Comparison of ENCODE assay signal across 22 cellular contexts in the genomic region with DNA sequence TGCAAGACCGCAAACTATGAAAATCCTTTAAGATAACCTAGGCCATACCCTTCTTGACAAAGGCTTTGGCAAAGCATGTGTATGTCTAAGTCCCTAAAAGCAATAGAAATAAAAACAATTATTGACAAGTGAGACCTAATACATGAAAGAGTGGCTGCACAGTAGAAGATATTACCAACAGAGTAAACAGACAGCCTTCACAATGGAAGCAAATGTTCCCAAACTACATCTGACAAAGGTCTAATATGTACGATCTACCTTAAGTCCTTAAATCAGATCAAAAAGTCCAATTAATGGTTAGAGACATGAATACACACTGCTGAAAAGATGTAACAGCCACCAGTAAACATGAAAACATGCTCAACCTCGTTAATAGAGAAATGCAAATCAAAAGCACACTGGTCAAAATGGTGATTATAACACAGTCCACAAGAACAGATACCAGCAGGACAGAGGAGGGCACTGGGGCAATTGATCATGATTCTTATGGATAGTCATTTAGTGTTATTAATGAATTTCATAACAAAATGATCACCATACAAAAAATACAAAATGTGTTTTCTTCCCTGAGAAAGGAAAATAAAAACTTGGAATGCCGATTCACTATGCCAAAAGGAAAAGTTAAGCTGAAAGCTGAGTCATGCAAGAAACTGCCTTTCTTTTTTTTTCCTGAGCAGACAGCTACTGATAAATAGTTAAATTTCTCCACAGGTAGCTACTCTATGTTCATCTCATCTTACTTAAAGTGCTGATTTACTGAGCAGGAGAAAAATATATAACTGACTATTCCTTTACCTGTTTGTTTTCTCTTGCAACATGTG.
DNase-seq lines count a peak whose midpoint lies in the region; ATAC-seq and TF ChIP-seq lines count a peak whose summit lies in the region.
"Had no signal": no experiment of that assay in that cellular context is flagged by ENCODE, and none has a peak within 500 bp of the region (broad histone marks: within the 10 kb centered on the region; RNA-seq: fewer than 3 reads in every experiment).

No MANE protein-coding gene starts in this region.

- H3K9me3 Mint-ChIP-seq in endodermal cell = peaks cover 7% of the 10 kb centered on the region
- H3K9me3 Mint-ChIP-seq in endothelial cell (ENCODE audit: unreplicated experiment) = no peaks in the 10 kb centered on the region
- H3K9me3 Mint-ChIP-seq: CD14-positive monocyte, HFFc6, T-cell had no signal

- H3K4me3 Mint-ChIP-seq in endodermal cell (peak overlapping the region; percentile 14), endothelial cell (ENCODE audit: unreplicated experiment) (no peak overlapping the region)
- H3K4me3 Mint-ChIP-seq: B cell, HFFc6, T-cell had no signal

- no peaks in the 10 kb centered on the region for H3K9me1 ChIP-seq in IMR-90 (ENCODE audit: insufficient read depth, low read length)

- H2AFZ ChIP-seq in IMR-90 (replicated peaks; ENCODE audit: low read length, poor library complexity) (no peak overlapping the region), neural cell (ENCODE audit: low read depth, low read length) (no peak overlapping the region)

- H3K9me2 ChIP-seq in neural cell (ENCODE audit: insufficient read depth, low read length) = no peaks in the 10 kb centered on the region

- H3K4me1 Mint-ChIP-seq in endodermal cell = peaks cover 24% of the 10 kb centered on the region
- no peaks in the 10 kb centered on the region for H3K4me1 Mint-ChIP-seq in endothelial cell (ENCODE audit: unreplicated experiment)
- H3K4me1 Mint-ChIP-seq: CD14-positive monocyte, T-cell had no signal

- no peak overlapping the region for H3K23ac ChIP-seq in IMR-90 (ENCODE audit: low read depth, low read length)

- H3K18ac ChIP-seq in IMR-90 (ENCODE audit: low read depth, low read length) = no peak overlapping the region

- H3K36me3 Mint-ChIP-seq in endodermal cell (ENCODE audit: low read depth) (no peaks in the 10 kb centered on the region), endothelial cell (ENCODE audit: low read depth, unreplicated experiment) (no peaks in the 10 kb centered on the region)
- H3K36me3 Mint-ChIP-seq: CD14-positive monocyte, T-cell had no signal

- no peak for ATAC-seq in IMR-90 (ENCODE audit: low read depth)
- ATAC-seq: A549, Panc1, T-cell had no signal

- H3K27me3 ChIP-seq in IMR-90 (ENCODE audit: control insufficient read depth, insufficient read depth, low read length) (peaks cover 36% of the 10 kb centered on the region), endodermal cell (ENCODE audit: control insufficient read depth, insufficient read depth, low read length, poor library complexity, severe bottlenecking) (peaks cover 10% of the 10 kb centered on the region), neural cell (ENCODE audit: insufficient read depth, low read depth, low read length) (peaks cover 5% of the 10 kb centered on the region)

- H2BK5ac ChIP-seq in IMR-90 (ENCODE audit: low read depth, low read length, poor library complexity, severe bottlenecking) = no peak overlapping the region

- H3K27ac ChIP-seq in IMR-90 (ENCODE audit: insufficient read depth, low read length) (no peak overlapping the region), endodermal cell (ENCODE audit: low read depth, low read length) (no peak overlapping the region), neural cell (ENCODE audit: low read length) (peak overlapping the region; percentile 34)
- H3K27ac ChIP-seq: A549 had no signal

- no CpG with 5 or more reads among the region's 4 CpGs for WGBS in IMR-90 (ENCODE audit: extremely low coverage in 2 of 2, insufficient read length in 1 of 2), 2 experiments
- 75 to 83% methylated on average over 2 to 4 of the region's 4 CpGs for WGBS in endodermal cell (ENCODE audit: insufficient coverage in 1 of 2, insufficient read length in 1 of 2), 2 experiments

- no peak overlapping the region for H2BK120ac ChIP-seq in IMR-90 (ENCODE audit: low read depth, low read length)

- TF ChIP-seq RAD21 in IMR-90 (IDR thresholded peaks at IDR 0.05; ENCODE audit: low read length) (no peak), neural cell (conservative IDR thresholded peaks at IDR 0.05) (no peak)

- H3K4me2 ChIP-seq in IMR-90 (ENCODE audit: low read depth, low read length) = no peak overlapping the region
- no peak overlapping the region for H3K4me2 ChIP-seq in neural cell (ENCODE audit: low read length)
- H3K4me2 ChIP-seq: A549 had no signal

- H3K4me1 ChIP-seq in ES-I3 (ENCODE audit: insufficient read depth, low read length) (peaks cover 9% of the 10 kb centered on the region), IMR-90 (ENCODE audit: control insufficient read depth, insufficient read depth, low read length) (no peaks in the 10 kb centered on the region), endodermal cell (ENCODE audit: control insufficient read depth, insufficient read depth, low read length) (no peaks in the 10 kb centered on the region)
- H3K4me1 ChIP-seq: A549 had no signal

- H3K9me3 ChIP-seq in ES-I3 (ENCODE audit: control insufficient read depth, insufficient read depth, low read length) (peaks cover 18% of the 10 kb centered on the region; the same call in 1 of the 2 replicates), IMR-90 (ENCODE audit: control insufficient read depth, insufficient read depth, low read length) (no peaks in the 10 kb centered on the region), endodermal cell (ENCODE audit: control insufficient read depth, low read length) (peaks cover 6% of the 10 kb centered on the region), neural cell (ENCODE audit: low read length) (no peaks in the 10 kb centered on the region)
- H3K9me3 ChIP-seq: A549 had no signal

- no peak overlapping the region for H3K4me3 ChIP-seq in IMR-90 (ENCODE audit: insufficient read depth, low read depth, low read length)
- no peak overlapping the region for H3K4me3 ChIP-seq in endodermal cell (ENCODE audit: low read length)
- peak overlapping the region; percentile 26 for H3K4me3 ChIP-seq in neural cell (ENCODE audit: low read length)
- H3K4me3 ChIP-seq: A549 had no signal

- BruUV-seq in IMR-90 (replicated peaks; lab: Mats Ljungman, UMichigan) = no TSS peak

- no peak for TF ChIP-seq EP300 in neural cell (conservative IDR thresholded peaks at IDR 0.05; ENCODE audit: poor library complexity, severe bottlenecking)

- no peak for DNase-seq in IMR-90
- DNase-seq in endodermal cell = no peak
- DNase-seq in NCI-H69 (lab: John Stamatoyannopoulos, UW) = no peak
- no peak for DNase-seq in activated CD4-positive, CD25-positive, alpha-beta regulatory T cell (lab: John Stamatoyannopoulos, UW)
- DNase-seq in endothelial cell (ENCODE audit: low spot score) = no peak
- DNase-seq: EL; H9; HFFc6; KG1; NCI-H1417; NCI-H1694 treated with DMSO at 0.1 percent for 48 hours; NCI-H2081 treated with DMSO at 0.1 percent for 48 hours; NCI-H446 treated with DMSO at 0.1 percent for 48 hours; NCI-H748 treated with DMSO at 0.1 percent for 48 hours; NK-92 treated with Interleukin-12 subunit alpha and Interleukin-12 subunit beta, amount 100 ng/mL, for 24 hours; T-cell had no signal

- TF ChIP-seq POLR2A in IMR-90 (IDR thresholded peaks at IDR 0.05; ENCODE audit: low read depth, low read length) = no peak

- intact Hi-C loops in IMR-90 (cut with micrococcal nuclease) = no loop called here

- H4K5ac ChIP-seq in IMR-90 (ENCODE audit: low read depth, low read length) = no peak overlapping the region

- H3K14ac ChIP-seq in IMR-90 (replicated peaks; ENCODE audit: low read depth, low read length) = no peak overlapping the region

- H3K9ac ChIP-seq in ES-I3 (ENCODE audit: low read depth, low read length) = peak overlapping the region; percentile 17
- H3K9ac ChIP-seq in IMR-90 (ENCODE audit: low read depth, low read length) = no peak overlapping the region
- no peak overlapping the region for H3K9ac ChIP-seq in endodermal cell (ENCODE audit: extremely low read depth, low read length, poor library complexity, severe bottlenecking)
- H3K9ac ChIP-seq in neural cell (ENCODE audit: low read length) = no peak overlapping the region

- no peak overlapping the region for H2BK15ac ChIP-seq in IMR-90 (ENCODE audit: low read depth, low read length)

- TF ChIP-seq CTCF in IMR-90 (conservative IDR thresholded peaks at IDR 0.05; ENCODE audit: low read depth, low read length) = no peak
- no peak for TF ChIP-seq CTCF in endodermal cell (conservative IDR thresholded peaks at IDR 0.05)
- no peak for TF ChIP-seq CTCF in neural cell (IDR thresholded peaks at IDR 0.05; ENCODE audit: poor library complexity, severe bottlenecking)
- no peak for TF ChIP-seq CTCF in endothelial cell (IDR thresholded peaks at IDR 0.05; ENCODE audit: unreplicated experiment)

- H3K27ac Mint-ChIP-seq in endodermal cell (peak overlapping the region; percentile 25), endothelial cell (ENCODE audit: unreplicated experiment) (no peak overlapping the region)
- H3K27ac Mint-ChIP-seq: B cell, CD14-positive monocyte, HFFc6, T-cell had no signal

- H3K4ac ChIP-seq in IMR-90 (ENCODE audit: low read depth, low read length) = no peak overlapping the region

- no peak overlapping the region for H2AK5ac ChIP-seq in IMR-90 (ENCODE audit: low read depth, low read length)

- H4K8ac ChIP-seq in IMR-90 (ENCODE audit: low read depth in 2 of 2, low read length in 2 of 2) = no peak overlapping the region

- dilution Hi-C loops in IMR-90 (cut with HindIII; ENCODE audit: low sequenced_read_pairs, unreplicated experiment) = no loop called here

- in situ Hi-C loops in IMR-90 (cut with MboI; ENCODE audit: low sequenced_read_pairs) = no loop called here

- CTCF ChIA-PET in IMR-90 (lab: Yijun Ruan, JAX) = no interaction called here

- H2BK20ac ChIP-seq in IMR-90 (ENCODE audit: low read depth, low read length) = no peak overlapping the region

- H3K79me2 ChIP-seq in neural cell (replicated peaks; ENCODE audit: insufficient read depth, low read length) = no peaks in the 10 kb centered on the region

- H3K27me3 Mint-ChIP-seq in endodermal cell (ENCODE audit: insufficient read depth) (peaks cover 72% of the 10 kb centered on the region), endothelial cell (ENCODE audit: unreplicated experiment) (peaks cover under 1% of the 10 kb centered on the region)
- H3K27me3 Mint-ChIP-seq: B cell had no signal

- H3K36me3 ChIP-seq in ES-I3 (ENCODE audit: insufficient read depth, low read length) (no peaks in the 10 kb centered on the region), IMR-90 (ENCODE audit: control insufficient read depth, insufficient read depth, low read length) (no peaks in the 10 kb centered on the region), endodermal cell (ENCODE audit: control insufficient read depth, insufficient read depth, low read length) (no peaks in the 10 kb centered on the region), neural cell (ENCODE audit: insufficient read depth, low read length) (no peaks in the 10 kb centered on the region)

- H4K20me1 ChIP-seq in IMR-90 (ENCODE audit: insufficient read depth, low read length) (no peaks in the 10 kb centered on the region), neural cell (ENCODE audit: insufficient read depth) (no peaks in the 10 kb centered on the region)

- POLR2A ChIA-PET in IMR-90 (lab: Charles Lee; ENCODE audit: unreplicated experiment) = no interaction called here

- H4K91ac ChIP-seq in IMR-90 (ENCODE audit: insufficient read depth, low read depth, low read length) = no peak overlapping the region

- no peak overlapping the region for H2AK9ac ChIP-seq in IMR-90 (replicated peaks; ENCODE audit: low read depth, low read length, poor library complexity)

- no peaks in the 10 kb centered on the region for H3K79me1 ChIP-seq in IMR-90 (ENCODE audit: low read depth in 1 of 2, low read length in 2 of 2)

- no peak overlapping the region for H3K56ac ChIP-seq in IMR-90 (ENCODE audit: extremely low read depth, insufficient read depth, low read length)

- no peaks in the 10 kb centered on the region for H3F3A ChIP-seq in neural cell (ENCODE audit: insufficient read depth, low read length, poor library complexity, severe bottlenecking)
